In genomic region chr13:113737803-113738202, GRCh38 we compare ENCODE assay signal across 28 cellular contexts. TPM values are rescaled to one million over a fixed set of nuclear protein-coding genes. Genes with fewer than 3 reads are reported as not detected.
"Had no signal": no experiment of that assay in that cellular context is flagged by ENCODE, and none has a peak within 500 bp of the region (broad histone marks: within the 10 kb centered on the region; RNA-seq: fewer than 3 reads in every experiment).

No MANE protein-coding gene starts in this region.

- H3K27me3 ChIP-seq: neural progenitor cell, ovary, right lobe of liver, thyroid gland, upper lobe of left lung, vagina had no signal

- H3K4me1 ChIP-seq: parathyroid adenoma, psoas muscle had no signal

- H3K36me3 ChIP-seq: neural progenitor cell, ovary, right lobe of liver, sigmoid colon, stomach, thoracic aorta, thyroid gland, tibial nerve, upper lobe of left lung, vagina had no signal

- H3K4me3 Mint-ChIP-seq: natural killer cell; nephron; neural progenitor cell; stimulated activated effector memory CD8-positive, alpha-beta T cell treated with anti-CD3 and anti-CD28 coated beads, Interleukin-12 subunit alpha, Interleukin-12 subunit beta, amount 100 ng/mL, for 72 hours; stimulated activated naive B cell treated with anti-CD40 and anti-IgM and Interleukin-4, amounts not matched to agents 10 μg/mL and 1 μg/mL and 100 μg/mL, for 72 hours; stimulated activated naive CD8-positive, alpha-beta T cell treated with anti-CD3 and anti-CD28 coated beads, Interleukin-15, Interleukin-2, amounts not matched to agents 100 ng/mL and 50 ng/mL, for 24 hours had no signal

- H2AFZ ChIP-seq: neural progenitor cell, parathyroid adenoma had no signal

- H3K79me2 ChIP-seq: parathyroid adenoma had no signal

- H3K27ac ChIP-seq: neural progenitor cell, ovary, parathyroid adenoma, psoas muscle, right lobe of liver, sigmoid colon, stomach, thoracic aorta, thyroid gland, tibial nerve, upper lobe of left lung, vagina had no signal

- H3K4me2 ChIP-seq: neural progenitor cell had no signal

- H3K36me3 Mint-ChIP-seq: natural killer cell; neural progenitor cell; stimulated activated effector memory CD8-positive, alpha-beta T cell treated with anti-CD3 and anti-CD28 coated beads, Interleukin-12 subunit alpha, Interleukin-12 subunit beta, amount 100 ng/mL, for 72 hours; stimulated activated naive B cell treated with anti-CD40 and anti-IgM and Interleukin-4, amounts not matched to agents 10 μg/mL and 1 μg/mL and 100 μg/mL, for 72 hours had no signal

- H3K9ac ChIP-seq: neural progenitor cell, parathyroid adenoma had no signal

- H3K9me3 Mint-ChIP-seq: natural killer cell; nephron; stimulated activated effector memory CD8-positive, alpha-beta T cell treated with anti-CD3 and anti-CD28 coated beads, Interleukin-12 subunit alpha, Interleukin-12 subunit beta, amount 100 ng/mL, for 72 hours; stimulated activated naive B cell treated with anti-CD40 and anti-IgM and Interleukin-4, amounts not matched to agents 10 μg/mL and 1 μg/mL and 100 μg/mL, for 72 hours; stimulated activated naive CD8-positive, alpha-beta T cell treated with anti-CD3 and anti-CD28 coated beads, Interleukin-15, Interleukin-2, amounts not matched to agents 100 ng/mL and 50 ng/mL, for 24 hours had no signal

- ATAC-seq: natural killer cell; psoas muscle; right cardiac atrium; right lobe of liver; stimulated activated effector memory CD8-positive, alpha-beta T cell treated with anti-CD3 and anti-CD28 coated beads, Interleukin-12 subunit alpha, Interleukin-12 subunit beta, amount 100 ng/mL, for 72 hours; stimulated activated naive B cell treated with anti-CD40 and anti-IgM and Interleukin-4, amounts not matched to agents 10 μg/mL and 1 μg/mL and 100 μg/mL, for 72 hours had no signal

- H3K9me3 ChIP-seq: ovary, psoas muscle, right lobe of liver, sigmoid colon, stomach, thoracic aorta, thyroid gland, tibial nerve, upper lobe of left lung, vagina had no signal

- FAIRE-seq: small intestine had no signal

- DNase-seq: natural killer cell; occipital lobe; ovary; psoas muscle; right cardiac atrium; right lobe of liver; sigmoid colon; small intestine; stimulated activated CD4-positive, alpha-beta T cell treated with anti-CD3 and anti-CD28 coated beads, Interleukin-15, amount 100 ng/mL, for 24 hours; stimulated activated CD4-positive, alpha-beta T cell treated with anti-CD3 and anti-CD28 coated beads, Interleukin-2, amount 100 ng/mL, for 24 hours; stimulated activated CD4-positive, alpha-beta T cell treated with anti-CD3 and anti-CD28 coated beads, Interleukin-2, amount 100 ng/mL, for 48 hours; stimulated activated CD4-positive, alpha-beta T cell treated with anti-CD3 and anti-CD28 coated beads, Interleukin-4, amount 100 ng/mL, for 24 hours; stimulated activated naive B cell treated with anti-CD40 and anti-IgM and Interleukin-4, amounts not matched to agents 10 μg/mL and 1 μg/mL and 100 μg/mL, for 72 hours; stimulated activated naive CD4-positive, alpha-beta T cell treated with Interleukin-2 at 50 U/mL for 16 hours; stomach; thyroid gland; trophoblast cell; upper lobe of left lung had no signal

- H3K27ac Mint-ChIP-seq: natural killer cell; nephron; neural progenitor cell; progenitor cell of endocrine pancreas; stimulated activated effector memory CD8-positive, alpha-beta T cell treated with anti-CD3 and anti-CD28 coated beads, Interleukin-12 subunit alpha, Interleukin-12 subunit beta, amount 100 ng/mL, for 72 hours; stimulated activated naive B cell treated with anti-CD40 and anti-IgM and Interleukin-4, amounts not matched to agents 10 μg/mL and 1 μg/mL and 100 μg/mL, for 72 hours; stimulated activated naive CD8-positive, alpha-beta T cell treated with anti-CD3 and anti-CD28 coated beads, Interleukin-15, Interleukin-2, amounts not matched to agents 100 ng/mL and 50 ng/mL, for 24 hours had no signal

- H3K4me3 ChIP-seq: neural progenitor cell, ovary, psoas muscle, right lobe of liver, sigmoid colon, stomach, thoracic aorta, thyroid gland, tibial nerve, upper lobe of left lung, vagina had no signal

RNA-seq across cellular contexts. Expression of gene TMEM255B, which starts 21.2 kb away (rescaled TPM):
- polyA plus RNA-seq: neural cell had no signal
